In genomic region chr4:76881375-76881774, GRCh38 we compare ENCODE assay signal across 18 cellular contexts. TPM values are rescaled to one million over a fixed set of nuclear protein-coding genes. Genes with fewer than 3 reads are reported as not detected.
DNase-seq lines count a peak whose midpoint lies in the region; ATAC-seq and TF ChIP-seq lines count a peak whose summit lies in the region.
"Had no signal": no experiment of that assay in that cellular context is flagged by ENCODE, and none has a peak within 500 bp of the region (broad histone marks: within the 10 kb centered on the region; RNA-seq: fewer than 3 reads in every experiment).

No MANE protein-coding gene starts in this region.

- H3K27ac ChIP-seq in C4-2B (peak overlapping the region; percentile 48; the same call in 1 of the 2 replicates), endodermal cell (ENCODE audit: low read depth, low read length) (no peak overlapping the region)
- H3K27ac ChIP-seq: cardiac muscle cell, thoracic aorta had no signal

- H3K4me1 ChIP-seq in endodermal cell (ENCODE audit: control insufficient read depth, insufficient read depth, low read length): no peaks in the 10 kb centered on the region

- no peak for ATAC-seq in HG03442 (IDR thresholded peaks at IDR 0.05; ENCODE audit: unreplicated experiment)
- ATAC-seq in GM19455 (IDR thresholded peaks at IDR 0.05; ENCODE audit: unreplicated experiment): no peak
- ATAC-seq in HG03571 (IDR thresholded peaks at IDR 0.05; ENCODE audit: unreplicated experiment): no peak
- ATAC-seq in HG03432 (IDR thresholded peaks at IDR 0.05; ENCODE audit: unreplicated experiment): no peak
- ATAC-seq: CD8-positive, alpha-beta T cell; effector memory CD8-positive, alpha-beta T cell had no signal

- no peak overlapping the region for H3K27ac Mint-ChIP-seq in endodermal cell
- H3K27ac Mint-ChIP-seq: activated naive CD8-positive, alpha-beta T cell; CD8-positive, alpha-beta T cell; effector memory CD8-positive, alpha-beta T cell; nephron had no signal

- H3K4me3 ChIP-seq in endodermal cell (ENCODE audit: low read length): no peak overlapping the region
- H3K4me3 ChIP-seq: cardiac muscle cell, thoracic aorta had no signal

- no peaks in the 10 kb centered on the region for H3K9me3 Mint-ChIP-seq in endodermal cell
- H3K9me3 Mint-ChIP-seq: CD8-positive, alpha-beta T cell; effector memory CD8-positive, alpha-beta T cell; nephron had no signal

- no peak for TF ChIP-seq CTCF in C4-2B (conservative IDR thresholded peaks at IDR 0.05)
- no peak for TF ChIP-seq CTCF in endodermal cell (conservative IDR thresholded peaks at IDR 0.05)

- H3K4me1 Mint-ChIP-seq in endodermal cell: peaks cover 9% of the 10 kb centered on the region

- no peaks in the 10 kb centered on the region for H3K9me3 ChIP-seq in endodermal cell (ENCODE audit: control insufficient read depth, low read length)
- H3K9me3 ChIP-seq: thoracic aorta had no signal

- no peaks in the 10 kb centered on the region for H3K36me3 Mint-ChIP-seq in endodermal cell (ENCODE audit: low read depth)
- H3K36me3 Mint-ChIP-seq: CD8-positive, alpha-beta T cell had no signal

- peaks cover 29% of the 10 kb centered on the region for H3K27me3 Mint-ChIP-seq in endodermal cell (ENCODE audit: insufficient read depth)

- WGBS in endodermal cell (ENCODE audit: insufficient coverage in 1 of 2, insufficient read length in 1 of 2), 2 experiments: 60 to 65% methylated on average over 1 of the region's 1 CpG

- H3K9ac ChIP-seq in endodermal cell (ENCODE audit: extremely low read depth, low read length, poor library complexity, severe bottlenecking): no peak overlapping the region

- H3K36me3 ChIP-seq in endodermal cell (ENCODE audit: control insufficient read depth, insufficient read depth, low read length): no peaks in the 10 kb centered on the region
- H3K36me3 ChIP-seq: cardiac muscle cell, thoracic aorta had no signal

- DNase-seq in HPDE6-E6E7 (ENCODE audit: extremely low spot score): peak; percentile 88
- DNase-seq in NCI-H526 (lab: John Stamatoyannopoulos, UW): peak; percentile 26 to 32
- DNase-seq in endodermal cell: peak; percentile 55
- DNase-seq: activated CD4-positive, alpha-beta T cell treated with anti-CD3 and anti-CD28 coated beads for 48 hours; CD8-positive, alpha-beta T cell; effector memory CD8-positive, alpha-beta T cell; RPMI8226; T-helper 2 cell had no signal

- H3K27me3 ChIP-seq in endodermal cell (ENCODE audit: control insufficient read depth, insufficient read depth, low read length, poor library complexity, severe bottlenecking): peaks cover 12% of the 10 kb centered on the region
- H3K27me3 ChIP-seq: cardiac muscle cell had no signal

- H3K4me3 Mint-ChIP-seq in endodermal cell: no peak overlapping the region
- H3K4me3 Mint-ChIP-seq: activated naive CD8-positive, alpha-beta T cell; CD8-positive, alpha-beta T cell; effector memory CD8-positive, alpha-beta T cell; nephron had no signal

RNA-seq across cellular contexts. Expression of gene SOWAHB, which starts 16.6 kb away (rescaled TPM):
- 1 to 10 TPM; 1.2 to 2.6 TPM for total RNA-seq in endodermal cell
- 0.50 TPM for polyA plus RNA-seq in endodermal cell (2013, experiment 1 of 2)
- polyA plus RNA-seq in endodermal cell (2013, experiment 2 of 2): 0.46 TPM
- total RNA-seq: CD8-positive, alpha-beta T cell; lung microvascular endothelial cell had no signal

Comparison
In these comparisons a context has a peak if more than half of its experiments do, and no peak if none do; other contexts are left out.
1. DNase-seq: peak in every context shown above with its lines; median percentile 88 in HPDE6-E6E7; 55 in endodermal cell; 29 in NCI-H526.